ENCODE assay signal across 4 cellular contexts in genomic region chr3:119130291-119130690, GRCh38. TPM values are rescaled to one million over a fixed set of nuclear protein-coding genes. Genes with fewer than 3 reads are reported as not detected.
"Had no signal": no experiment of that assay in that cellular context is flagged by ENCODE, and none has a peak within 500 bp of the region (broad histone marks: within the 10 kb centered on the region; RNA-seq: fewer than 3 reads in every experiment).

No MANE protein-coding gene starts in this region.

RNA-seq across cellular contexts. Expression of gene TEX55, which starts 15.7 kb away (rescaled TPM):
- total RNA-seq: M059J, Peyer's patch, Right ventricle myocardium superior, SJSA1 had no signal

RNA-seq across cellular contexts. Expression of gene UPK1B, which starts 43.1 kb away (rescaled TPM):
- total RNA-seq: Peyer's patch, Right ventricle myocardium superior had no signal
